In genomic region chr5:53569486-53569885, GRCh38 we compare ENCODE assay signal across 20 cellular contexts.
"Had no signal": no experiment of that assay in that cellular context is flagged by ENCODE, and none has a peak within 500 bp of the region (broad histone marks: within the 10 kb centered on the region; RNA-seq: fewer than 3 reads in every experiment).

No MANE protein-coding gene starts in this region.

- H3K4me3 ChIP-seq: breast epithelium, colonic mucosa, lung, tibial nerve, uterus had no signal

- H3K9me3 Mint-ChIP-seq: activated B cell treated with CpG ODN at 0.5 μM for 24 hours; activated naive CD4-positive, alpha-beta T cell treated with anti-CD3 and anti-CD28 coated beads for 36 hours; activated naive CD8-positive, alpha-beta T cell treated with anti-CD3 and anti-CD28 coated beads, Interleukin-2, amount 10 ng/mL, durations not matched to agents 7 days and 5 days; activated T-cell treated with anti-CD3 and anti-CD28 coated beads, Interleukin-2, amount 50 U/mL, for 4 hours; stimulated activated effector memory CD8-positive, alpha-beta T cell treated with anti-CD3 and anti-CD28 coated beads, Interleukin-12 subunit alpha, Interleukin-12 subunit beta, amount 100 ng/mL, for 72 hours; stimulated activated naive CD8-positive, alpha-beta T cell treated with anti-CD3 and anti-CD28 coated beads, Interleukin-15, amount 100 ng/mL, for 72 hours; T-cell; T-helper 2 cell treated with Interferon-gamma antibody and Interleukin-4, amounts not matched to agents 5 μg/mL and 100 μg/mL, for 36 hours had no signal

- DNase-seq: activated B cell treated with CpG ODN at 0.5 μM for 24 hours; activated CD4-positive, alpha-beta T cell treated with anti-CD3 and anti-CD28 coated beads for 36 hours; activated CD4-positive, alpha-beta T cell treated with anti-CD3 and anti-CD28 coated beads, Interleukin-2, amount 50 U/mL, for 4 hours; activated CD8-positive, alpha-beta memory T cell treated with anti-CD3 and anti-CD28 coated beads for 24 hours; activated CD8-positive, alpha-beta memory T cell treated with anti-CD3 and anti-CD28 coated beads, Interleukin-2, amount 50 U/mL, for 4 hours; activated naive CD4-positive, alpha-beta T cell treated with anti-CD3 and anti-CD28 coated beads for 36 hours; activated naive CD8-positive, alpha-beta T cell treated with anti-CD3 and anti-CD28 coated beads, Interleukin-2, amount 10 ng/mL, durations not matched to agents 7 days and 5 days; activated T-cell treated with anti-CD3 and anti-CD28 coated beads, Interleukin-2, amount 50 U/mL, for 4 hours; amniotic stem cell; colonic mucosa; naive thymus-derived CD4-positive, alpha-beta T cell; stimulated activated CD4-positive, alpha-beta T cell treated with anti-CD3 and anti-CD28 coated beads, Interleukin-1b, Interleukin-23, amount 100 ng/mL, for 48 hours; stimulated activated naive CD8-positive, alpha-beta T cell treated with anti-CD3 and anti-CD28 coated beads, Interleukin-15, amount 100 ng/mL, for 72 hours; T-cell; uterus had no signal

- H3K4me1 Mint-ChIP-seq: activated naive CD8-positive, alpha-beta T cell treated with anti-CD3 and anti-CD28 coated beads, Interleukin-2, amount 10 ng/mL, durations not matched to agents 7 days and 5 days had no signal

- H3K27ac Mint-ChIP-seq: activated B cell treated with CpG ODN at 0.5 μM for 24 hours; activated CD4-positive, alpha-beta T cell treated with anti-CD3 and anti-CD28 coated beads for 36 hours; activated naive CD4-positive, alpha-beta T cell treated with anti-CD3 and anti-CD28 coated beads for 36 hours; activated naive CD8-positive, alpha-beta T cell treated with anti-CD3 and anti-CD28 coated beads, Interleukin-2, amount 10 ng/mL, durations not matched to agents 7 days and 5 days; stimulated activated effector memory CD8-positive, alpha-beta T cell treated with anti-CD3 and anti-CD28 coated beads, Interleukin-12 subunit alpha, Interleukin-12 subunit beta, amount 100 ng/mL, for 72 hours; stimulated activated naive CD8-positive, alpha-beta T cell treated with anti-CD3 and anti-CD28 coated beads, Interleukin-15, amount 100 ng/mL, for 72 hours; T-cell; T-helper 2 cell treated with Interferon-gamma antibody and Interleukin-4, amounts not matched to agents 5 μg/mL and 100 μg/mL, for 36 hours had no signal

- ATAC-seq: activated CD4-positive, alpha-beta T cell treated with anti-CD3 and anti-CD28 coated beads for 36 hours; activated T-cell treated with anti-CD3 and anti-CD28 coated beads, Interleukin-2, amount 50 U/mL, for 4 hours; naive thymus-derived CD4-positive, alpha-beta T cell; stimulated activated effector memory CD8-positive, alpha-beta T cell treated with anti-CD3 and anti-CD28 coated beads, Interleukin-12 subunit alpha, Interleukin-12 subunit beta, amount 100 ng/mL, for 72 hours; stimulated activated naive CD8-positive, alpha-beta T cell treated with anti-CD3 and anti-CD28 coated beads, Interleukin-15, amount 100 ng/mL, for 72 hours; T-cell had no signal

- H3K4me1 ChIP-seq: breast epithelium had no signal

- H3K27me3 Mint-ChIP-seq: activated B cell treated with CpG ODN at 0.5 μM for 24 hours; activated CD4-positive, alpha-beta T cell treated with anti-CD3 and anti-CD28 coated beads for 36 hours; activated naive CD8-positive, alpha-beta T cell treated with anti-CD3 and anti-CD28 coated beads, Interleukin-2, amount 10 ng/mL, durations not matched to agents 7 days and 5 days; naive thymus-derived CD4-positive, alpha-beta T cell; stimulated activated naive CD8-positive, alpha-beta T cell treated with anti-CD3 and anti-CD28 coated beads, Interleukin-15, amount 100 ng/mL, for 72 hours; T-cell had no signal

- H3K36me3 ChIP-seq: breast epithelium, colonic mucosa, tibial nerve, uterus had no signal

- H3K9me3 ChIP-seq: breast epithelium, colonic mucosa, tibial nerve, uterus had no signal

- H3K36me3 Mint-ChIP-seq: stimulated activated effector memory CD8-positive, alpha-beta T cell treated with anti-CD3 and anti-CD28 coated beads, Interleukin-12 subunit alpha, Interleukin-12 subunit beta, amount 100 ng/mL, for 72 hours had no signal

- H3K27ac ChIP-seq: breast epithelium, colonic mucosa, tibial nerve, uterus had no signal

- H3K4me3 Mint-ChIP-seq: activated B cell treated with CpG ODN at 0.5 μM for 24 hours; activated CD4-positive, alpha-beta T cell treated with anti-CD3 and anti-CD28 coated beads for 36 hours; activated naive CD4-positive, alpha-beta T cell treated with anti-CD3 and anti-CD28 coated beads for 36 hours; activated naive CD8-positive, alpha-beta T cell treated with anti-CD3 and anti-CD28 coated beads, Interleukin-2, amount 10 ng/mL, durations not matched to agents 7 days and 5 days; activated T-cell treated with anti-CD3 and anti-CD28 coated beads, Interleukin-2, amount 50 U/mL, for 4 hours; stimulated activated effector memory CD8-positive, alpha-beta T cell treated with anti-CD3 and anti-CD28 coated beads, Interleukin-12 subunit alpha, Interleukin-12 subunit beta, amount 100 ng/mL, for 72 hours; stimulated activated naive CD8-positive, alpha-beta T cell treated with anti-CD3 and anti-CD28 coated beads, Interleukin-15, amount 100 ng/mL, for 72 hours; T-cell; T-helper 2 cell treated with Interferon-gamma antibody and Interleukin-4, amounts not matched to agents 5 μg/mL and 100 μg/mL, for 36 hours had no signal
